Comparison of ENCODE assay signal across 9 cellular contexts in the genomic region with DNA sequence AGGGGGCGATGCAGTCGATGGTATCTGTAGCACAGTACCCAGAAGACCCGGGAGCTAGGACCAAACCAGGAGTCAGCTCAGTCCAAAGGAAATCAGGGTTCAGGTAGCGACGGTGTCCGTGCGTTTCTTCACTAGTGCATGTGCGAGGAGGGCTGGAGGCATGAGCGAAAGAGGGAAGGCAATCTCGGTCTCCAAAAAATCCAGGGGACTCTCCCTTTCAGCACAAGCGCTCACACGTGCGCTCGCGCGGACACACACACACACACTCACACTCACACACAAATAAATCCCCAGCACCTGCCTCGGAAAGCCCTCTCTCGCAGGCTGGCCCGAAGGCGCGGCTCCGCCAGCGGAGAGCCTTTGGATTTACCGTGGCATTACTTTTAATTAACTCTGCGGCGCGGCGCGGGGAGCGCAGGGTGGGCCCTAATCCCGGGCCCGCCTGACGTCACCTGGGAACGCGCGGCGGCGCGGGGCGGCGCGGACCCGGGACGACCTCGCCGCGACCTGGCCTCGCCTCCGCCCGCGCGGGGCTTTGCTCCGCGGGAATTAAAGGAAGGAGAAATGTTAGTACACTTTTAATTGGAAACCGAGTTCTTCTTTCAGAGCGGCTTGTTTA.
A peak's percentile ranks its signal among the peaks of the same experiment; 100 is the strongest.
DNase-seq lines count a peak whose midpoint lies in the region; ATAC-seq and TF ChIP-seq lines count a peak whose summit lies in the region.
"Had no signal": no experiment of that assay in that cellular context is flagged by ENCODE, and none has a peak within 500 bp of the region (broad histone marks: within the 10 kb centered on the region; RNA-seq: fewer than 3 reads in every experiment).

No MANE protein-coding gene starts in this region.

- H3K27ac ChIP-seq in VCaP (peak overlapping the region; percentile 59; the same call in 1 of the 2 replicates), spleen (no peak overlapping the region)

- no peaks in the 10 kb centered on the region for H3K9me3 ChIP-seq in spleen

- H3K27me3 ChIP-seq in spleen (replicated peaks in 1 of 7) = peaks cover 0 to 87% (median 35%) of the 10 kb centered on the region in 7 donors

- no peak for TF ChIP-seq POLR2A in spleen (IDR thresholded peaks at IDR 0.05)

- intact Hi-C loops in spleen (cut with DNase I; ENCODE audit: low total_unique reads) = no loop called here

- peak overlapping the region in 6 of 8 donors; percentile 1 to 51 (median 15) for H3K4me3 ChIP-seq in spleen

- DNase-seq in NCI-H1092 (lab: John Stamatoyannopoulos, UW) = peak; percentile 46
- peak; percentile 50 for DNase-seq in iPS-NIHi11 (ENCODE audit: low spot score)
- DNase-seq in spleen = no peak
- no peak for DNase-seq in H4 (ENCODE audit: low spot score)
- no peak for DNase-seq in RPMI8226
- DNase-seq in Kasumi-1 (lab: John Stamatoyannopoulos, UW) = no peak

- H3K36me3 ChIP-seq in spleen = no peaks in the 10 kb centered on the region

- peaks cover 0 to 12% (median 6%) of the 10 kb centered on the region in 6 donors for H3K4me1 ChIP-seq in spleen

- TF ChIP-seq CTCF in VCaP (conservative IDR thresholded peaks at IDR 0.05) (no peak), spleen (IDR thresholded peaks at IDR 0.05 in 8 of 11, conservative IDR thresholded peaks at IDR 0.05 in 3 of 11) (no peak)

- 3 to 21% (median 5%) methylated on average over 25 to 56 of the region's 56 CpGs for whole genome bisulfite sequencing in spleen, 5 donors

- ATAC-seq in HG03025 (IDR thresholded peaks at IDR 0.05; ENCODE audit: low FRiP score, unreplicated experiment) = no peak
- ATAC-seq: activated naive CD4-positive, alpha-beta T cell treated with anti-CD3 and anti-CD28 coated beads, Interleukin-2, amount 50 U/mL, for 72 hours had no signal

Comparison
In these comparisons a context has a peak if more than half of its experiments do, and no peak if none do; other contexts are left out.
1. DNase-seq: peak in NCI-H1092 (single experiment) and iPS-NIHi11 (single experiment); none in spleen (single experiment), H4 (single experiment), RPMI8226 (single experiment) and Kasumi-1 (0 of 2).